In genomic region chr1:4064150-4064889, GRCh38 we compare ENCODE assay signal across 24 cellular contexts.
"Had no signal": no experiment of that assay in that cellular context is flagged by ENCODE, and none has a peak within 500 bp of the region (broad histone marks: within the 10 kb centered on the region; RNA-seq: fewer than 3 reads in every experiment).

No MANE protein-coding gene starts in this region.

- H2AFZ ChIP-seq: parathyroid adenoma had no signal

- H3K4me3 ChIP-seq: left lung, lower lobe of right lung, psoas muscle, right atrium auricular region, skin epidermis, tibial nerve, uterus had no signal

- H3K9ac ChIP-seq: parathyroid adenoma had no signal

- DNase-seq: hypothalamus; immature natural killer cell; kidney; left colon; left lung; lower lobe of right lung; mammary epithelial cell; mesenchymal stem cell; occipital lobe; psoas muscle; stimulated activated CD4-positive, alpha-beta T cell treated with anti-CD3 and anti-CD28 coated beads, Interleukin-4, amount 100 ng/mL, for 24 hours; stimulated activated naive CD4-positive, alpha-beta T cell treated with Interleukin-2 at 50 U/mL for 16 hours; stimulated activated naive CD8-positive, alpha-beta T cell treated with anti-CD3 and anti-CD28 coated beads, Interleukin-15, amount 100 ng/mL, for 72 hours; substantia nigra; uterus had no signal

- H3K9me3 ChIP-seq: left lung, lower lobe of right lung, neutrophil, psoas muscle, right atrium auricular region, tibial nerve, uterus had no signal

- H3K79me2 ChIP-seq: parathyroid adenoma had no signal

- H3K27me3 ChIP-seq: neutrophil, right atrium auricular region, tibial nerve, uterus had no signal

- H3K36me3 ChIP-seq: left lung, lower lobe of right lung, neutrophil, right atrium auricular region, tibial nerve, uterus had no signal

- ATAC-seq: left colon; left lung; lower lobe of right lung; naive thymus-derived CD8-positive, alpha-beta T cell; psoas muscle; sciatic nerve; stimulated activated memory B cell treated with anti-CD40 and anti-IgM and Interleukin-4, amounts not matched to agents 10 μg/mL and 1 μg/mL and 100 μg/mL, for 72 hours; stimulated activated naive CD8-positive, alpha-beta T cell treated with anti-CD3 and anti-CD28 coated beads, Interleukin-15, amount 100 ng/mL, for 72 hours had no signal

- H3K4me1 ChIP-seq: left lung, lower lobe of right lung, parathyroid adenoma, psoas muscle, right atrium auricular region, tibial nerve, uterus had no signal

- FAIRE-seq: islet of Langerhans, kidney had no signal

- H3K27ac ChIP-seq: left lung, lower lobe of right lung, neutrophil, parathyroid adenoma, psoas muscle, right atrium auricular region, skin epidermis, tibial nerve, uterus had no signal
